ENCODE assay signal across 23 cellular contexts in genomic region chr10:44258019-44258418, GRCh38.
DNase-seq lines count a peak whose midpoint lies in the region; ATAC-seq, FAIRE-seq and TF ChIP-seq lines count a peak whose summit lies in the region.
"Had no signal": no experiment of that assay in that cellular context is flagged by ENCODE, and none has a peak within 500 bp of the region (broad histone marks: within the 10 kb centered on the region; RNA-seq: fewer than 3 reads in every experiment).

No MANE protein-coding gene starts in this region.

- no peaks in the 10 kb centered on the region for H3K36me3 ChIP-seq in H7 (replicated peaks; ENCODE audit: control insufficient read depth, insufficient read depth, low read length)
- H3K36me3 ChIP-seq in endodermal cell (ENCODE audit: control insufficient read depth, insufficient read depth, low read length) = no peaks in the 10 kb centered on the region
- H3K36me3 ChIP-seq in mesenchymal stem cell (ENCODE audit: control insufficient read depth in 1 of 2, insufficient read depth in 2 of 2, low read depth in 1 of 2, low read length in 2 of 2) = no peaks in the 10 kb centered on the region
- no peaks in the 10 kb centered on the region for H3K36me3 ChIP-seq in vagina
- H3K36me3 ChIP-seq: BE2C had no signal

- H3K4me3 ChIP-seq in H7 (ENCODE audit: insufficient read depth, low read depth, low read length) = no peak overlapping the region
- H3K4me3 ChIP-seq in endodermal cell (ENCODE audit: low read length) = no peak overlapping the region
- no peak overlapping the region for H3K4me3 ChIP-seq in mesenchymal stem cell (ENCODE audit: insufficient read depth in 1 of 2, low read depth in 1 of 2, low read length in 2 of 2)
- H3K4me3 ChIP-seq in vagina = no peak overlapping the region
- H3K4me3 ChIP-seq: GM12878 had no signal

- peaks cover 9% of the 10 kb centered on the region for H3K4me1 Mint-ChIP-seq in endodermal cell
- H3K4me1 Mint-ChIP-seq: CD4-positive, CD25-positive, alpha-beta regulatory T cell had no signal

- no peak overlapping the region for H3K4me3 Mint-ChIP-seq in endodermal cell
- H3K4me3 Mint-ChIP-seq: CD4-positive, CD25-positive, alpha-beta regulatory T cell; HFFc6 had no signal

- no peaks in the 10 kb centered on the region for H3K4me1 ChIP-seq in endodermal cell (ENCODE audit: control insufficient read depth, insufficient read depth, low read length)
- peaks cover 22% of the 10 kb centered on the region for H3K4me1 ChIP-seq in mesenchymal stem cell (ENCODE audit: control insufficient read depth, insufficient read depth, low read depth, low read length)
- peaks cover 38% of the 10 kb centered on the region for H3K4me1 ChIP-seq in vagina

- H3K27me3 Mint-ChIP-seq in endodermal cell (ENCODE audit: insufficient read depth) = peaks cover 5% of the 10 kb centered on the region
- H3K27me3 Mint-ChIP-seq: CD4-positive, CD25-positive, alpha-beta regulatory T cell had no signal

- peak overlapping the region; percentile 3 for H2BK15ac ChIP-seq in mesenchymal stem cell (ENCODE audit: low read depth, poor library complexity, severe bottlenecking)

- H3K9ac ChIP-seq in endodermal cell (ENCODE audit: extremely low read depth, low read length, poor library complexity, severe bottlenecking) (no peak overlapping the region), mesenchymal stem cell (ENCODE audit: low read length) (no peak overlapping the region)

- H2BK5ac ChIP-seq in mesenchymal stem cell (ENCODE audit: low read depth, low read length, poor library complexity, severe bottlenecking) = no peak overlapping the region

- no peak overlapping the region for H3K27ac Mint-ChIP-seq in endodermal cell
- H3K27ac Mint-ChIP-seq: CD4-positive, CD25-positive, alpha-beta regulatory T cell; HFFc6 had no signal

- intact Hi-C loops in vagina (cut with DNase I) = no loop called here

- H4K8ac ChIP-seq in mesenchymal stem cell (ENCODE audit: low read length) = no peak overlapping the region

- no peak overlapping the region for H2AFZ ChIP-seq in mesenchymal stem cell (ENCODE audit: low read depth, low read length)

- TF ChIP-seq CTCF in endodermal cell (conservative IDR thresholded peaks at IDR 0.05) (peak; percentile 56), vagina (IDR thresholded peaks at IDR 0.05) (no peak), omental fat pad (IDR thresholded peaks at IDR 0.05) (no peak)

- H2BK12ac ChIP-seq in mesenchymal stem cell (ENCODE audit: low read length in 2 of 2) = no peak overlapping the region

- peaks cover 3% of the 10 kb centered on the region for H3K9me3 Mint-ChIP-seq in endodermal cell
- H3K9me3 Mint-ChIP-seq: HFFc6 had no signal

- no peak for FAIRE-seq in GM19239 (lab: Jason Lieb, UNC)
- FAIRE-seq: GM12878, H1 had no signal

- no peak overlapping the region for H3K4me2 ChIP-seq in mesenchymal stem cell (ENCODE audit: low read length, poor library complexity, severe bottlenecking)

- no peak overlapping the region for H2BK120ac ChIP-seq in mesenchymal stem cell (ENCODE audit: low read depth, low read length)

- H3K27me3 ChIP-seq in H7 (ENCODE audit: control insufficient read depth, insufficient read depth, low read length) (no peaks in the 10 kb centered on the region), endodermal cell (ENCODE audit: control insufficient read depth, insufficient read depth, low read length, poor library complexity, severe bottlenecking) (no peaks in the 10 kb centered on the region), mesenchymal stem cell (ENCODE audit: control insufficient read depth in 1 of 2, insufficient read depth in 1 of 2, low read length in 2 of 2) (peaks cover 0 to 7% of the 10 kb centered on the region in 2 experiments), vagina (no peaks in the 10 kb centered on the region)

- WGBS in endodermal cell (ENCODE audit: insufficient coverage in 1 of 2, insufficient read length in 1 of 2), 2 experiments = 82 to 88% methylated on average over 1 to 3 of the region's 3 CpGs
- WGBS in mesenchymal stem cell = 92% methylated on average over 2 of the region's 3 CpGs

- H3K36me3 Mint-ChIP-seq in endodermal cell (ENCODE audit: low read depth) = no peaks in the 10 kb centered on the region
- H3K36me3 Mint-ChIP-seq: CD4-positive, CD25-positive, alpha-beta regulatory T cell had no signal

- no peaks in the 10 kb centered on the region for H3K79me1 ChIP-seq in mesenchymal stem cell (replicated peaks; ENCODE audit: low read length, poor library complexity, severe bottlenecking)

- no peak overlapping the region for H3K18ac ChIP-seq in mesenchymal stem cell (ENCODE audit: low read depth in 1 of 2, low read length in 2 of 2)

- H3K27ac ChIP-seq in endodermal cell (ENCODE audit: low read depth, low read length) (no peak overlapping the region), mesenchymal stem cell (ENCODE audit: low read length, poor library complexity, severe bottlenecking) (no peak overlapping the region), vagina (no peak overlapping the region)
- H3K27ac ChIP-seq: HL-60 had no signal

- H3K9me3 ChIP-seq in endodermal cell (ENCODE audit: control insufficient read depth, low read length) = no peaks in the 10 kb centered on the region
- no peaks in the 10 kb centered on the region for H3K9me3 ChIP-seq in mesenchymal stem cell (ENCODE audit: control insufficient read depth, low read length)
- no peaks in the 10 kb centered on the region for H3K9me3 ChIP-seq in vagina
- H3K9me3 ChIP-seq: BE2C had no signal

- TF ChIP-seq POLR2A in vagina (IDR thresholded peaks at IDR 0.05) = no peak

- no peak overlapping the region for H3K4ac ChIP-seq in mesenchymal stem cell (ENCODE audit: low read depth in 1 of 2, low read length in 2 of 2)

- H4K91ac ChIP-seq in mesenchymal stem cell (ENCODE audit: low read length) = no peak overlapping the region

- H3K14ac ChIP-seq in mesenchymal stem cell (ENCODE audit: low read length in 2 of 2) = no peak overlapping the region

- no peak overlapping the region for H2AK5ac ChIP-seq in mesenchymal stem cell (ENCODE audit: low read length, severe bottlenecking)

- ATAC-seq in omental fat pad (ENCODE audit: low FRiP score) = no peak
- ATAC-seq: GM12878, Panc1, SK-N-SH treated with all-trans-retinoic acid at 6 μM for 48 hours had no signal

- H3K23ac ChIP-seq in mesenchymal stem cell (ENCODE audit: low read length in 2 of 2) = no peak overlapping the region

- DNase-seq in H7 = peak; percentile 59
- peak; percentile 81 for DNase-seq in endodermal cell
- DNase-seq in mesenchymal stem cell = no peak
- peak; percentile 61 to 79 for DNase-seq in vagina (ENCODE audit: extremely low spot score in 2 of 2)
- DNase-seq in NAMALWA (ENCODE audit: low spot score) = no peak
- DNase-seq in GM19239 (ENCODE audit: insufficient read length, low spot score) = no peak
- DNase-seq in omental fat pad (ENCODE audit: low spot score) = no peak
- DNase-seq: BE2C; CD4-positive, CD25-positive, alpha-beta regulatory T cell; HFFc6; KBM-7; NCI-H1105; NCI-H1694; NCI-H2081; NCI-H2171; NCI-H345; NCI-H524 treated with DMSO at 0.1 percent for 48 hours; NCI-H82 had no signal

Comparison
In these comparisons a context has a peak if more than half of its experiments do, and no peak if none do; other contexts are left out.
1. DNase-seq: peak in H7 (single experiment), endodermal cell (single experiment) and vagina (2 of 2); none in mesenchymal stem cell (single experiment), NAMALWA (single experiment), GM19239 (single experiment) and omental fat pad (single experiment).